In genomic region chr1:3956527-3957170, GRCh38 we compare ENCODE assay signal across 24 cellular contexts. TPM values are rescaled to one million over a fixed set of nuclear protein-coding genes. Genes with fewer than 3 reads are reported as not detected.
DNase-seq lines count a peak whose midpoint lies in the region; ATAC-seq, FAIRE-seq and TF ChIP-seq lines count a peak whose summit lies in the region.
"Had no signal": no experiment of that assay in that cellular context is flagged by ENCODE, and none has a peak within 500 bp of the region (broad histone marks: within the 10 kb centered on the region; RNA-seq: fewer than 3 reads in every experiment).

No MANE protein-coding gene starts in this region.

- H3K4me3 ChIP-seq in bronchial epithelial cell (ENCODE audit: low read depth, low read length) (no peak overlapping the region), neuronal stem cell (ENCODE audit: low read length in 2 of 2) (no peak overlapping the region), heart right ventricle (no peak overlapping the region), gastrocnemius medialis (no peak overlapping the region)
- H3K4me3 ChIP-seq: breast epithelium, esophagus muscularis mucosa had no signal

- H3K27ac ChIP-seq in neuronal stem cell (replicated peaks; ENCODE audit: low read length) (no peak overlapping the region), heart right ventricle (no peak overlapping the region), gastrocnemius medialis (no peak overlapping the region)
- H3K27ac ChIP-seq: breast epithelium, esophagus muscularis mucosa, foreskin keratinocyte, HL-60 had no signal

- H3K23ac ChIP-seq in neuronal stem cell (ENCODE audit: low read depth, low read length, poor library complexity), result no peak overlapping the region

- no peak overlapping the region for H2AK5ac ChIP-seq in neuronal stem cell (ENCODE audit: low read depth, low read length)

- H2BK120ac ChIP-seq in neuronal stem cell (ENCODE audit: low read depth, low read length), result no peak overlapping the region

- H3K79me1 ChIP-seq in neuronal stem cell (ENCODE audit: low read depth, low read length), result no peaks in the 10 kb centered on the region

- intact Hi-C loops in heart right ventricle (cut with DNase I), result no loop called here
- intact Hi-C loops in gastrocnemius medialis (cut with DNase I; ENCODE audit: low total_unique reads), result no loop called here

- peak overlapping the region; percentile 49 for H3K18ac ChIP-seq in neuronal stem cell (ENCODE audit: low read length)

- no peaks in the 10 kb centered on the region for H3K36me3 ChIP-seq in bronchial epithelial cell (ENCODE audit: control insufficient read depth, insufficient read depth, low read length)
- no peaks in the 10 kb centered on the region for H3K36me3 ChIP-seq in neuronal stem cell (replicated peaks in 1 of 2; ENCODE audit: control insufficient read depth in 2 of 2, insufficient read depth in 2 of 2, low read length in 2 of 2)
- H3K36me3 ChIP-seq in heart right ventricle, result no peaks in the 10 kb centered on the region
- H3K36me3 ChIP-seq in gastrocnemius medialis, result no peaks in the 10 kb centered on the region
- H3K36me3 ChIP-seq: breast epithelium, esophagus muscularis mucosa had no signal

- no peak overlapping the region for H4K8ac ChIP-seq in neuronal stem cell (ENCODE audit: low read depth, low read length)

- in situ Hi-C loops in Caki2 (cut with HindIII; ENCODE audit: low pct_unique_long_range_greater_than_20kb, low sequenced_read_pairs), result no loop called here
- in situ Hi-C loops in gastrocnemius medialis (cut with MboI; ENCODE audit: low sequenced_read_pairs in 4 of 4), result no loop called here

- H3K14ac ChIP-seq in neuronal stem cell (ENCODE audit: low read length), result no peak overlapping the region

- H3K4me1 ChIP-seq in neuronal stem cell (ENCODE audit: control insufficient read depth in 2 of 2, insufficient read depth in 1 of 2, low read depth in 1 of 2, low read length in 2 of 2) (peaks cover 0 to 29% of the 10 kb centered on the region in 2 donors), heart right ventricle (no peaks in the 10 kb centered on the region), gastrocnemius medialis (no peaks in the 10 kb centered on the region)
- H3K4me1 ChIP-seq: breast epithelium, foreskin keratinocyte had no signal

- H2BK12ac ChIP-seq in neuronal stem cell (ENCODE audit: low read length), result no peak overlapping the region

- H2AFZ ChIP-seq in neuronal stem cell (ENCODE audit: low read length), result no peak overlapping the region

- TF ChIP-seq CTCF in bronchial epithelial cell (IDR thresholded peaks at IDR 0.05; ENCODE audit: insufficient read depth, low read length, severe bottlenecking), result no peak
- TF ChIP-seq CTCF in heart right ventricle (IDR thresholded peaks at IDR 0.05), result no peak
- TF ChIP-seq CTCF in gastrocnemius medialis (IDR thresholded peaks at IDR 0.05 in 4 of 5, conservative IDR thresholded peaks at IDR 0.05 in 1 of 5), result no peak

- H3K9me3 ChIP-seq in neuronal stem cell (replicated peaks in 1 of 2; ENCODE audit: control insufficient read depth in 2 of 2, insufficient read depth in 1 of 2, low read depth in 1 of 2, low read length in 2 of 2) (peaks cover 0 to 1% of the 10 kb centered on the region in 2 donors), heart right ventricle (no peaks in the 10 kb centered on the region), gastrocnemius medialis (no peaks in the 10 kb centered on the region)
- H3K9me3 ChIP-seq: breast epithelium, esophagus muscularis mucosa had no signal

- DNase-seq in Caki2 (ENCODE audit: low read depth) (peak; percentile 28), HK-2 (ENCODE audit: unreplicated experiment) (peak; percentile 65), bronchial epithelial cell (ENCODE audit: low read depth) (peak; percentile 85), neuronal stem cell (ENCODE audit: low spot score) (no peak), heart right ventricle (no peak), gastrocnemius medialis (no peak)
- DNase-seq: activated CD8-positive, alpha-beta T cell treated with anti-CD3 and anti-CD28 coated beads for 36 hours; CD4-positive, CD25-positive, alpha-beta regulatory T cell; effector memory CD4-positive, alpha-beta T cell; foreskin keratinocyte; mesenchymal stem cell; NCI-H1092; NCI-H1694 treated with DMSO at 0.1 percent for 48 hours; NCI-H526; stimulated activated CD4-positive, alpha-beta T cell treated with anti-CD3 and anti-CD28 coated beads, Interleukin-4, amount 100 ng/mL, for 4 hours; T-helper 2 cell had no signal

- no peak overlapping the region for H3K4me2 ChIP-seq in neuronal stem cell (ENCODE audit: insufficient read depth, low read length, poor library complexity, severe bottlenecking)

- no CpG with 5 or more reads among the region's 14 CpGs for WGBS in neuronal stem cell (ENCODE audit: extremely low coverage in 2 of 2, insufficient read length in 2 of 2, insufficient replicate concordance in 1 of 2), 2 donors
- 65 to 67% methylated on average over 14 of the region's 14 CpGs for WGBS in heart right ventricle, 2 donors

- no peak overlapping the region for H3K4ac ChIP-seq in neuronal stem cell (ENCODE audit: low read length)

- ATAC-seq in heart right ventricle (no peak), HG03378 (IDR thresholded peaks at IDR 0.05; ENCODE audit: unreplicated experiment) (no peak), gastrocnemius medialis (no peak)
- ATAC-seq: activated CD8-positive, alpha-beta T cell treated with anti-CD3 and anti-CD28 coated beads for 36 hours; activated naive CD4-positive, alpha-beta T cell treated with anti-CD3 and anti-CD28 coated beads, Interleukin-2, amount 50 U/mL, for 72 hours; foreskin keratinocyte; sciatic nerve; stimulated activated memory B cell treated with anti-CD40 and anti-IgM and Interleukin-4, amounts not matched to agents 10 μg/mL and 1 μg/mL and 100 μg/mL, for 72 hours had no signal

- H2BK15ac ChIP-seq in neuronal stem cell (ENCODE audit: low read length), result no peak overlapping the region

- TF ChIP-seq POLR2A in gastrocnemius medialis (IDR thresholded peaks at IDR 0.05), result no peak

- H3K27me3 ChIP-seq in bronchial epithelial cell (ENCODE audit: control insufficient read depth, insufficient read depth, low read length), result no peaks in the 10 kb centered on the region
- H3K27me3 ChIP-seq in neuronal stem cell (ENCODE audit: control insufficient read depth in 3 of 3, insufficient read depth in 3 of 3, low read depth in 1 of 3, low read length in 3 of 3), result peaks cover 0 to 16% (median 0%) of the 10 kb centered on the region in 3 experiments
- H3K27me3 ChIP-seq in heart right ventricle, result peaks cover 6 to 66% (median 63%) of the 10 kb centered on the region in 7 donors
- H3K27me3 ChIP-seq in gastrocnemius medialis, result peaks cover 18 to 36% (median 22%) of the 10 kb centered on the region in 3 donors
- H3K27me3 ChIP-seq: foreskin keratinocyte had no signal

- H4K91ac ChIP-seq in neuronal stem cell (ENCODE audit: low read depth, low read length, poor library complexity), result no peak overlapping the region

- no peak overlapping the region for H3K9ac ChIP-seq in neuronal stem cell (ENCODE audit: low read depth, low read length, poor library complexity)

- no peak overlapping the region for H2BK5ac ChIP-seq in neuronal stem cell (ENCODE audit: low read length)

- no peak for FAIRE-seq in bronchial epithelial cell (lab: Jason Lieb, UNC)
- FAIRE-seq: colon had no signal

RNA-seq across cellular contexts. Expression of gene C1orf174, which starts 56.6 kb away (rescaled TPM):
- total RNA-seq in Caki2 (2014; rRNA removed; shearing (Covaris generic); ENCODE audit: low replicate concordance), result 53.9 and 76.4 TPM in 2 replicates
- total RNA-seq in bronchial epithelial cell, result 36.5 and 45.3 TPM in 2 replicates
- polyA plus RNA-seq in neuronal stem cell (2013, experiment 1 of 2), result 30.3 TPM
- 30.5 TPM for polyA plus RNA-seq in neuronal stem cell (2013, experiment 2 of 2)
- total RNA-seq in heart right ventricle, result 10 to 100 TPM in 5 of 10 donors, 1 to 10 TPM in 5; 7.5 to 13.4 (median 10.5) TPM
- polyA plus RNA-seq in heart right ventricle, result 10 to 100 TPM; 10.7 to 12.1 TPM
- total RNA-seq in gastrocnemius medialis, result 10 to 100 TPM; 10.1 to 28.5 (median 13.5) TPM

Comparison
In these comparisons a context has a peak if more than half of its experiments do, and no peak if none do; other contexts are left out.
1. DNase-seq: peak in Caki2 (single experiment), HK-2 (single experiment) and bronchial epithelial cell (single experiment); none in neuronal stem cell (single experiment), heart right ventricle (0 of 2) and gastrocnemius medialis (0 of 2).